Comparison of ENCODE assay signal across 16 cellular contexts in the genomic region with DNA sequence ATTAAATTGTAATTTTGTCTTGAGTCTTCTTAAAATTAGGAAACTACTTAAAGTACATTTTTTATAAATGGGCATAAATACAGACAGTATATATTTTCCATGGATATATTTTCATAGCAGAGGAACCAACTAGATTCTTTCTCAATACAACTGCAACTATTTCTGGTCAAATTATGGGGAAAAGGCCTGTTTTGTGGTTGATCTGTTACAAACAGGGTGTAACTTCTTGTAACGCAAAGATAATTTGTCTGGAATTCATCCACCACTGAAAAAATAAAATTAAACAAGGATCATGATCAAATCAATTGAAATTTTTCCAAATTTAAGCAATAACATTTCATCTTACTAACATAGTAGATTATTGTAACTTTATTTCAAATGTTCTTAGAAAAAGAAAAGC.
"Had no signal": no experiment of that assay in that cellular context is flagged by ENCODE, and none has a peak within 500 bp of the region (broad histone marks: within the 10 kb centered on the region; RNA-seq: fewer than 3 reads in every experiment).

No MANE protein-coding gene starts in this region.

- DNase-seq: activated CD4-positive, alpha-beta memory T cell treated with anti-CD3 and anti-CD28 coated beads for 36 hours; activated CD4-positive, CD25-positive, alpha-beta regulatory T cell treated with anti-CD3 and anti-CD28 coated beads, Interleukin-2, amount 50 U/mL, for 72 hours; activated CD8-positive, alpha-beta memory T cell treated with anti-CD3 and anti-CD28 coated beads, Interleukin-2, amount 50 U/mL, for 48 hours; activated gamma-delta T cell treated with Interleukin-2 at 50 U/mL for 16 hours; activated naive CD4-positive, alpha-beta T cell treated with anti-CD3 and anti-CD28 coated beads, Interleukin-2, amount 50 U/mL, for 16 hours; activated T-cell treated with anti-CD3 and anti-CD28 coated beads, Interleukin-2, amount 50 U/mL, for 24 hours; amygdala; caudate nucleus; foreskin melanocyte; right lobe of liver; stimulated activated CD4-positive, alpha-beta T cell treated with anti-CD3 and anti-CD28 coated beads, Interleukin-12 subunit alpha, Interleukin-12 subunit beta, amount 100 ng/mL, for 4 hours; stimulated activated CD4-positive, alpha-beta T cell treated with anti-CD3 and anti-CD28 coated beads, Interleukin-4, amount 100 ng/mL, for 1 hour; T-helper 9 cell had no signal

- H3K27me3 ChIP-seq: esophagus muscularis mucosa, left lung, right lobe of liver had no signal

- H3K27ac ChIP-seq: right lobe of liver had no signal

- H3K36me3 ChIP-seq: left lung, right lobe of liver had no signal

- H3K4me3 ChIP-seq: esophagus muscularis mucosa, left lung, right lobe of liver, skin epidermis had no signal

- H3K9me3 ChIP-seq: esophagus muscularis mucosa, left lung, right lobe of liver had no signal

- H3K4me1 ChIP-seq: esophagus muscularis mucosa, right lobe of liver had no signal
